Comparison of ENCODE assay signal across 27 cellular contexts in the genomic region with DNA sequence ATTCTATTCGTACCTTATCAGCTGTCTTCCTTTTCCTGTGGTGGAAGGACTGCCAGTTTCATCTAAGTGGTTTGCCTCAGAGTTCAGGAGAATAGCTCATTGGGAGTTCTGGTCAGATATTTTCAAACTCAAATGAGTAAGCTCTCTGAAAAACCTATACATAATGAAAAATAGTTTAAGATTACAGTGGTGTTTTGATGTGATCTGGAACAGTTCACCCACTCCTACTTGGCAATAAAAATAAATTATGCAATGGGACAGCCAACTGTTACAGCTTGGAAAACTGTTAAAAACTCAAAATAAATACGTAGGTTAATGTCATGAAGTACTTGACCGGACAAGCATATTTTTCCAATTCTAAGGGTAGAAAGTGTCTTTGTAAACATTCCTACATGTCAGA.
"Had no signal": no experiment of that assay in that cellular context is flagged by ENCODE, and none has a peak within 500 bp of the region (broad histone marks: within the 10 kb centered on the region; RNA-seq: fewer than 3 reads in every experiment).

No MANE protein-coding gene starts in this region.

- H3K4me1 ChIP-seq: parathyroid adenoma, right lobe of liver, stomach, testis had no signal

- DNase-seq: activated B cell treated with CpG ODN at 0.5 μM for 24 hours; activated CD4-positive, alpha-beta memory T cell treated with anti-CD3 and anti-CD28 coated beads for 36 hours; activated CD4-positive, alpha-beta T cell treated with anti-CD3 and anti-CD28 coated beads for 4 hours; activated T-cell treated with anti-CD3 and anti-CD28 coated beads for 4 hours; amniotic stem cell; erythroblast; foreskin fibroblast; glutamatergic neuron; hypothalamus; kidney; left ventricle myocardium inferior; mammary epithelial cell; naive thymus-derived CD4-positive, alpha-beta T cell; right lobe of liver; small intestine; stimulated activated CD4-positive, alpha-beta T cell treated with anti-CD3 and anti-CD28 coated beads, Interleukin-4, amount 100 ng/mL, for 24 hours; stomach; T-helper 1 cell; T-helper 9 cell; testis had no signal

- H3K9me3 Mint-ChIP-seq: activated B cell treated with CpG ODN at 0.5 μM for 24 hours; activated CD4-positive, alpha-beta memory T cell treated with anti-CD3 and anti-CD28 coated beads for 36 hours; stimulated activated effector memory CD8-positive, alpha-beta T cell treated with anti-CD3 and anti-CD28 coated beads, Interleukin-12 subunit alpha, Interleukin-12 subunit beta, amount 100 ng/mL, for 72 hours; type B pancreatic cell had no signal

- H3K27me3 ChIP-seq: cardiac muscle cell, dorsolateral prefrontal cortex, neutrophil, right lobe of liver, stomach, testis had no signal

- H3K27ac ChIP-seq: cardiac muscle cell, left ventricle myocardium inferior, neutrophil, parathyroid adenoma, right lobe of liver, stomach, testis had no signal

- H3K9ac ChIP-seq: parathyroid adenoma had no signal

- H3K79me2 ChIP-seq: parathyroid adenoma had no signal

- H3K4me1 Mint-ChIP-seq: activated B cell treated with CpG ODN at 0.5 μM for 24 hours; naive thymus-derived CD4-positive, alpha-beta T cell; stimulated activated effector memory CD8-positive, alpha-beta T cell treated with anti-CD3 and anti-CD28 coated beads, Interleukin-12 subunit alpha, Interleukin-12 subunit beta, amount 100 ng/mL, for 72 hours had no signal

- H3K4me3 ChIP-seq: cardiac muscle cell, dorsolateral prefrontal cortex, left ventricle myocardium inferior, right lobe of liver, stomach, testis had no signal

- ATAC-seq: naive thymus-derived CD4-positive, alpha-beta T cell; right lobe of liver; stimulated activated effector memory CD8-positive, alpha-beta T cell treated with anti-CD3 and anti-CD28 coated beads, Interleukin-12 subunit alpha, Interleukin-12 subunit beta, amount 100 ng/mL, for 72 hours had no signal

- H3K36me3 Mint-ChIP-seq: activated CD4-positive, alpha-beta memory T cell treated with anti-CD3 and anti-CD28 coated beads for 36 hours; activated naive CD8-positive, alpha-beta T cell; naive thymus-derived CD4-positive, alpha-beta T cell; stimulated activated effector memory CD8-positive, alpha-beta T cell treated with anti-CD3 and anti-CD28 coated beads, Interleukin-12 subunit alpha, Interleukin-12 subunit beta, amount 100 ng/mL, for 72 hours; type B pancreatic cell had no signal

- H3K4me3 Mint-ChIP-seq: activated B cell treated with CpG ODN at 0.5 μM for 24 hours; activated CD4-positive, alpha-beta memory T cell treated with anti-CD3 and anti-CD28 coated beads for 36 hours; activated naive CD8-positive, alpha-beta T cell; naive thymus-derived CD4-positive, alpha-beta T cell; stimulated activated effector memory CD8-positive, alpha-beta T cell treated with anti-CD3 and anti-CD28 coated beads, Interleukin-12 subunit alpha, Interleukin-12 subunit beta, amount 100 ng/mL, for 72 hours; type B pancreatic cell had no signal

- H3K27ac Mint-ChIP-seq: activated B cell treated with CpG ODN at 0.5 μM for 24 hours; activated CD4-positive, alpha-beta memory T cell treated with anti-CD3 and anti-CD28 coated beads for 36 hours; activated naive CD8-positive, alpha-beta T cell; naive thymus-derived CD4-positive, alpha-beta T cell; stimulated activated effector memory CD8-positive, alpha-beta T cell treated with anti-CD3 and anti-CD28 coated beads, Interleukin-12 subunit alpha, Interleukin-12 subunit beta, amount 100 ng/mL, for 72 hours; type B pancreatic cell had no signal

- H3K36me3 ChIP-seq: cardiac muscle cell, left ventricle myocardium inferior, neutrophil, right lobe of liver, stomach had no signal

- H3K9me3 ChIP-seq: left ventricle myocardium inferior, neutrophil, right lobe of liver, stomach, testis had no signal

- H2AFZ ChIP-seq: parathyroid adenoma had no signal

- H3K27me3 Mint-ChIP-seq: activated B cell treated with CpG ODN at 0.5 μM for 24 hours, type B pancreatic cell had no signal
